10 cellular contexts compared by ENCODE assay signal in genomic region chr1:150152182-150152536, GRCh38. TPM values are rescaled to one million over a fixed set of nuclear protein-coding genes. Genes with fewer than 3 reads are reported as not detected.
DNase-seq lines count a peak whose midpoint lies in the region; ATAC-seq, FAIRE-seq and TF ChIP-seq lines count a peak whose summit lies in the region.
"Had no signal": no experiment of that assay in that cellular context is flagged by ENCODE, and none has a peak within 500 bp of the region (broad histone marks: within the 10 kb centered on the region; RNA-seq: fewer than 3 reads in every experiment).

No MANE protein-coding gene starts in this region.

- H3K4me3 Mint-ChIP-seq in T-helper 2 cell treated with Interferon-gamma antibody and Interleukin-4, amounts not matched to agents 5 μg/mL and 100 μg/mL, for 36 hours, result peak overlapping the region; percentile 87
- peak overlapping the region; percentile 99 for H3K4me3 Mint-ChIP-seq in activated T-helper 17 cell treated with anti-CD3 and anti-CD28 coated beads, Interleukin-2, amount 50 U/mL, for 72 hours
- H3K4me3 Mint-ChIP-seq in stimulated activated naive CD8-positive, alpha-beta T cell treated with anti-CD3 and anti-CD28 coated beads, Interleukin-15, amount 100 ng/mL, for 72 hours, result peak overlapping the region; percentile 89

- H3K27ac Mint-ChIP-seq in T-helper 2 cell treated with Interferon-gamma antibody and Interleukin-4, amounts not matched to agents 5 μg/mL and 100 μg/mL, for 36 hours, result peak overlapping the region; percentile 87
- H3K27ac Mint-ChIP-seq in activated T-helper 17 cell treated with anti-CD3 and anti-CD28 coated beads, Interleukin-2, amount 50 U/mL, for 72 hours, result peak overlapping the region; percentile 96
- peak overlapping the region in 1 of 2 donors; percentile 87 for H3K27ac Mint-ChIP-seq in stimulated activated naive CD8-positive, alpha-beta T cell treated with anti-CD3 and anti-CD28 coated beads, Interleukin-15, amount 100 ng/mL, for 72 hours

- H3K4me3 ChIP-seq in kidney (ENCODE audit: low read length in 2 of 2), result peak overlapping the region in 1 of 2 donors; percentile 53

- no peak for TF ChIP-seq CTCF in kidney (IDR thresholded peaks at IDR 0.05; ENCODE audit: borderline replicate concordance, extremely low read depth, insufficient read depth)

- intact Hi-C loops in kidney (cut with DNase I), result loop anchor here (10.0 kb wide), 1 partner anchor 57 kb away; no protein-coding TSS in a partner anchor

- peak overlapping the region; percentile 37 to 80 for H3K27ac ChIP-seq in kidney (ENCODE audit: low read depth in 2 of 2, low read length in 2 of 2)

- H3K9me3 ChIP-seq in kidney (ENCODE audit: control insufficient read depth in 1 of 2, low read length in 2 of 2), result no peaks in the 10 kb centered on the region

- no peak overlapping the region for H3K9ac ChIP-seq in kidney (ENCODE audit: low read length in 2 of 2)

- H3K9me3 Mint-ChIP-seq in T-helper 2 cell treated with Interferon-gamma antibody and Interleukin-4, amounts not matched to agents 5 μg/mL and 100 μg/mL, for 36 hours, result no peaks in the 10 kb centered on the region
- no peaks in the 10 kb centered on the region for H3K9me3 Mint-ChIP-seq in activated T-helper 17 cell treated with anti-CD3 and anti-CD28 coated beads, Interleukin-2, amount 50 U/mL, for 72 hours
- no peaks in the 10 kb centered on the region for H3K9me3 Mint-ChIP-seq in stimulated activated naive CD8-positive, alpha-beta T cell treated with anti-CD3 and anti-CD28 coated beads, Interleukin-15, amount 100 ng/mL, for 72 hours

- peaks cover 48% of the 10 kb centered on the region for H3K4me1 Mint-ChIP-seq in T-helper 2 cell treated with Interferon-gamma antibody and Interleukin-4, amounts not matched to agents 5 μg/mL and 100 μg/mL, for 36 hours (ENCODE audit: low read depth)
- H3K4me1 Mint-ChIP-seq in activated T-helper 17 cell treated with anti-CD3 and anti-CD28 coated beads, Interleukin-2, amount 50 U/mL, for 72 hours, result peaks cover 46% of the 10 kb centered on the region
- peaks cover 71% of the 10 kb centered on the region for H3K4me1 Mint-ChIP-seq in stimulated activated naive CD8-positive, alpha-beta T cell treated with anti-CD3 and anti-CD28 coated beads, Interleukin-15, amount 100 ng/mL, for 72 hours

- H3K36me3 ChIP-seq in kidney (ENCODE audit: control insufficient read depth in 1 of 2, insufficient read depth in 2 of 2, low read length in 2 of 2), result peaks cover 2 to 5% of the 10 kb centered on the region in 2 donors

- H3K27me3 Mint-ChIP-seq in T-helper 2 cell treated with Interferon-gamma antibody and Interleukin-4, amounts not matched to agents 5 μg/mL and 100 μg/mL, for 36 hours (ENCODE audit: low read depth), result peaks cover 25% of the 10 kb centered on the region
- no peaks in the 10 kb centered on the region for H3K27me3 Mint-ChIP-seq in activated T-helper 17 cell treated with anti-CD3 and anti-CD28 coated beads, Interleukin-2, amount 50 U/mL, for 72 hours
- peaks cover 25% of the 10 kb centered on the region for H3K27me3 Mint-ChIP-seq in stimulated activated naive CD8-positive, alpha-beta T cell treated with anti-CD3 and anti-CD28 coated beads, Interleukin-15, amount 100 ng/mL, for 72 hours

- ATAC-seq in activated T-helper 17 cell treated with anti-CD3 and anti-CD28 coated beads, Interleukin-2, amount 50 U/mL, for 72 hours (replicated peaks), result peak; percentile 8
- ATAC-seq in stimulated activated naive CD8-positive, alpha-beta T cell treated with anti-CD3 and anti-CD28 coated beads, Interleukin-15, amount 100 ng/mL, for 72 hours, result no peak
- no peak for ATAC-seq in HG03354 (IDR thresholded peaks at IDR 0.05; ENCODE audit: poor library complexity, severe bottlenecking, unreplicated experiment)

- H3K4me1 ChIP-seq in kidney (ENCODE audit: control insufficient read depth in 1 of 2, insufficient read depth in 1 of 2, low read depth in 1 of 2, low read length in 2 of 2), result peaks cover 0 to 5% of the 10 kb centered on the region in 2 donors

- DNase-seq in T-helper 2 cell treated with Interferon-gamma antibody and Interleukin-4, amounts not matched to agents 5 μg/mL and 100 μg/mL, for 36 hours (ENCODE audit: low spot score), result no peak
- DNase-seq in T-helper 2 cell, result no peak
- no peak for DNase-seq in kidney
- DNase-seq in stimulated activated naive CD8-positive, alpha-beta T cell treated with anti-CD3 and anti-CD28 coated beads, Interleukin-15, amount 100 ng/mL, for 72 hours, result no peak
- no peak for DNase-seq in superior temporal gyrus (ENCODE audit: extremely low spot score)
- DNase-seq in SIG-M5 treated with dmso at 0.1 percent for 504 hours (lab: John Stamatoyannopoulos, UW; ENCODE audit: unreplicated experiment), result no peak
- DNase-seq: 8988T; activated CD4-positive, alpha-beta T cell treated with anti-CD3 and anti-CD28 coated beads for 48 hours had no signal

- FAIRE-seq in kidney (lab: Jason Lieb, UNC), result no peak

- H3K36me3 Mint-ChIP-seq in T-helper 2 cell treated with Interferon-gamma antibody and Interleukin-4, amounts not matched to agents 5 μg/mL and 100 μg/mL, for 36 hours (ENCODE audit: low read depth), result peaks cover 56% of the 10 kb centered on the region
- H3K36me3 Mint-ChIP-seq in activated T-helper 17 cell treated with anti-CD3 and anti-CD28 coated beads, Interleukin-2, amount 50 U/mL, for 72 hours (ENCODE audit: low read depth), result peaks cover 64% of the 10 kb centered on the region

RNA-seq across cellular contexts. Expression of gene PLEKHO1, which starts 2.4 kb away (rescaled TPM):
- 10 to 100 TPM; 33.1 to 43.0 TPM for total RNA-seq in activated T-helper 17 cell treated with anti-CD3 and anti-CD28 coated beads, Interleukin-2, amount 50 U/mL, for 72 hours
- 32.7 TPM for total RNA-seq in kidney
- polyA plus RNA-seq in kidney (ENCODE audit: insufficient read depth, low read depth, low replicate concordance), result 28.0 TPM
